ENCODE assay signal across 19 cellular contexts in genomic region chr1:59081795-59082194, GRCh38.
DNase-seq lines count a peak whose midpoint lies in the region; ATAC-seq and TF ChIP-seq lines count a peak whose summit lies in the region.
"Had no signal": no experiment of that assay in that cellular context is flagged by ENCODE, and none has a peak within 500 bp of the region (broad histone marks: within the 10 kb centered on the region; RNA-seq: fewer than 3 reads in every experiment).

No MANE protein-coding gene starts in this region.

- in situ Hi-C loops in IMR-90 (cut with MboI; ENCODE audit: low sequenced_read_pairs), result no loop called here

- H3K4ac ChIP-seq in IMR-90 (ENCODE audit: low read depth, low read length), result peak overlapping the region; percentile 27; the same call in 1 of the 2 replicates
- no peak overlapping the region for H3K4ac ChIP-seq in mesendoderm (ENCODE audit: low read depth, low read length)

- POLR2A ChIA-PET in IMR-90 (lab: Charles Lee; ENCODE audit: unreplicated experiment), result no interaction called here

- H2AK9ac ChIP-seq in IMR-90 (replicated peaks; ENCODE audit: low read depth, low read length, poor library complexity), result no peak overlapping the region

- H2BK5ac ChIP-seq in IMR-90 (ENCODE audit: low read depth, low read length, poor library complexity, severe bottlenecking) (no peak overlapping the region), mesendoderm (ENCODE audit: low read length) (no peak overlapping the region)

- H3K4me2 ChIP-seq in IMR-90 (ENCODE audit: low read depth, low read length) (no peak overlapping the region), mesendoderm (ENCODE audit: low read length) (no peak overlapping the region)
- H3K4me2 ChIP-seq: BLaER1 had no signal

- peaks cover 66% of the 10 kb centered on the region for H3K4me1 Mint-ChIP-seq in endothelial cell (ENCODE audit: unreplicated experiment)

- no peak overlapping the region for H2AK5ac ChIP-seq in IMR-90 (ENCODE audit: low read depth, low read length)
- H2AK5ac ChIP-seq in mesendoderm (ENCODE audit: low read length), result no peak overlapping the region

- no TSS peak for BruUV-seq in IMR-90 (replicated peaks; lab: Mats Ljungman, UMichigan)

- H3K9ac ChIP-seq in IMR-90 (ENCODE audit: low read depth, low read length) (no peak overlapping the region), mesendoderm (ENCODE audit: low read length) (no peak overlapping the region)
- H3K9ac ChIP-seq: BLaER1 had no signal

- H2BK120ac ChIP-seq in IMR-90 (ENCODE audit: low read depth, low read length), result peak overlapping the region; percentile 18; the same call in 1 of the 2 replicates
- H2BK120ac ChIP-seq in mesendoderm (ENCODE audit: low read depth, low read length), result peak overlapping the region; percentile 65

- H2AFZ ChIP-seq in IMR-90 (replicated peaks; ENCODE audit: low read length, poor library complexity), result peak overlapping the region; percentile 77

- peak overlapping the region; percentile 55 for H3K27ac Mint-ChIP-seq in endothelial cell (ENCODE audit: unreplicated experiment)
- H3K27ac Mint-ChIP-seq: CD8-positive, alpha-beta memory T cell had no signal

- H3K56ac ChIP-seq in IMR-90 (ENCODE audit: extremely low read depth, insufficient read depth, low read length) (no peak overlapping the region), mesendoderm (ENCODE audit: low read length) (no peak overlapping the region)

- H3K4me3 Mint-ChIP-seq in endothelial cell (ENCODE audit: unreplicated experiment), result no peak overlapping the region
- H3K4me3 Mint-ChIP-seq: CD8-positive, alpha-beta memory T cell; H9 had no signal

- H4K8ac ChIP-seq in IMR-90 (ENCODE audit: low read depth in 2 of 2, low read length in 2 of 2), result no peak overlapping the region
- no peak overlapping the region for H4K8ac ChIP-seq in mesendoderm (ENCODE audit: low read depth, low read length)

- H3K9me3 Mint-ChIP-seq in endothelial cell (ENCODE audit: unreplicated experiment), result no peaks in the 10 kb centered on the region
- H3K9me3 Mint-ChIP-seq: CD8-positive, alpha-beta memory T cell; H9 had no signal

- no peaks in the 10 kb centered on the region for H3K27me3 ChIP-seq in IMR-90 (ENCODE audit: control insufficient read depth, insufficient read depth, low read length)
- no peaks in the 10 kb centered on the region for H3K27me3 ChIP-seq in mesendoderm (ENCODE audit: insufficient read depth, low read length, poor library complexity)
- no peaks in the 10 kb centered on the region for H3K27me3 ChIP-seq in ascending aorta
- H3K27me3 ChIP-seq: BLaER1, MG63 had no signal

- H4K91ac ChIP-seq in IMR-90 (ENCODE audit: insufficient read depth, low read depth, low read length), result no peak overlapping the region

- TF ChIP-seq RAD21 in IMR-90 (IDR thresholded peaks at IDR 0.05; ENCODE audit: low read length), result no peak

- dilution Hi-C loops in IMR-90 (cut with HindIII; ENCODE audit: low sequenced_read_pairs, unreplicated experiment), result no loop called here

- no peaks in the 10 kb centered on the region for H3K9me3 ChIP-seq in IMR-90 (ENCODE audit: control insufficient read depth, insufficient read depth, low read length)
- H3K9me3 ChIP-seq in ascending aorta, result no peaks in the 10 kb centered on the region
- H3K9me3 ChIP-seq: BLaER1, MG63 had no signal

- no peak overlapping the region for H3K4me3 ChIP-seq in IMR-90 (ENCODE audit: insufficient read depth, low read depth, low read length)
- no peak overlapping the region for H3K4me3 ChIP-seq in mesendoderm (ENCODE audit: low read length)
- no peak overlapping the region for H3K4me3 ChIP-seq in ascending aorta
- H3K4me3 ChIP-seq: BLaER1, MG63 had no signal

- H3K27ac ChIP-seq in IMR-90 (ENCODE audit: insufficient read depth, low read length), result no peak overlapping the region
- no peak overlapping the region for H3K27ac ChIP-seq in mesendoderm (ENCODE audit: low read depth, low read length)
- no peak overlapping the region for H3K27ac ChIP-seq in ascending aorta
- H3K27ac ChIP-seq: BLaER1 had no signal

- H3K79me1 ChIP-seq in IMR-90 (ENCODE audit: low read depth in 1 of 2, low read length in 2 of 2), result no peaks in the 10 kb centered on the region
- no peaks in the 10 kb centered on the region for H3K79me1 ChIP-seq in mesendoderm (ENCODE audit: low read length)

- no peaks in the 10 kb centered on the region for H4K20me1 ChIP-seq in IMR-90 (ENCODE audit: insufficient read depth, low read length)
- H4K20me1 ChIP-seq: BLaER1 had no signal

- no peak overlapping the region for H4K5ac ChIP-seq in IMR-90 (ENCODE audit: low read depth, low read length)
- no peak overlapping the region for H4K5ac ChIP-seq in mesendoderm (ENCODE audit: low read length)

- H2BK20ac ChIP-seq in IMR-90 (ENCODE audit: low read depth, low read length), result no peak overlapping the region

- H2BK15ac ChIP-seq in IMR-90 (ENCODE audit: low read depth, low read length) (no peak overlapping the region), mesendoderm (replicated peaks; ENCODE audit: low read depth) (no peak overlapping the region)

- no peaks in the 10 kb centered on the region for H3K79me2 ChIP-seq in mesendoderm (ENCODE audit: control insufficient read depth, insufficient read depth, low read length)

- no peak for ATAC-seq in IMR-90 (ENCODE audit: low read depth)
- no peak for ATAC-seq in HG03521 (IDR thresholded peaks at IDR 0.05; ENCODE audit: unreplicated experiment)
- ATAC-seq in GM21447 (IDR thresholded peaks at IDR 0.05; ENCODE audit: unreplicated experiment), result no peak
- ATAC-seq: Panc1 had no signal

- H3K36me3 Mint-ChIP-seq in endothelial cell (ENCODE audit: low read depth, unreplicated experiment), result no peaks in the 10 kb centered on the region
- H3K36me3 Mint-ChIP-seq: CD8-positive, alpha-beta memory T cell had no signal

- H3K18ac ChIP-seq in IMR-90 (ENCODE audit: low read depth, low read length), result no peak overlapping the region
- H3K18ac ChIP-seq in mesendoderm (ENCODE audit: low read length), result peak overlapping the region; percentile 12

- no peak for TF ChIP-seq POLR2A in IMR-90 (IDR thresholded peaks at IDR 0.05; ENCODE audit: low read depth, low read length)

- H3K9me1 ChIP-seq in IMR-90 (ENCODE audit: insufficient read depth, low read length), result peaks cover 5% of the 10 kb centered on the region

- intact Hi-C loops in IMR-90 (cut with micrococcal nuclease), result no loop called here
- intact Hi-C loops in ascending aorta (cut with DNase I), result no loop called here

- peak; percentile 65 for DNase-seq in EL
- DNase-seq in IMR-90, result no peak
- DNase-seq in endothelial cell (ENCODE audit: low spot score), result no peak
- DNase-seq in mesendoderm, result no peak
- DNase-seq in HuH-7 (ENCODE audit: low spot score), result no peak
- DNase-seq in ascending aorta (ENCODE audit: low spot score in 2 of 2), result no peak
- DNase-seq: CD8-positive, alpha-beta memory T cell; H9; KBM-7; MG63; NCI-H1092 treated with DMSO at 0.1 percent for 48 hours; NCI-H1694 treated with DMSO at 0.1 percent for 48 hours; NCI-H446 treated with DMSO at 0.1 percent for 48 hours; NCI-H82; SHP77 treated with DMSO at 0.1 percent for 48 hours had no signal

- no peak overlapping the region for H3K23ac ChIP-seq in IMR-90 (ENCODE audit: low read depth, low read length)
- H3K23ac ChIP-seq in mesendoderm (ENCODE audit: low read length), result no peak overlapping the region

- CTCF ChIA-PET in IMR-90 (lab: Yijun Ruan, JAX), result no interaction called here

- no peak overlapping the region; the same call in 1 of the 2 replicates for H3K14ac ChIP-seq in IMR-90 (replicated peaks; ENCODE audit: low read depth, low read length)

- no peaks in the 10 kb centered on the region for H3K36me3 ChIP-seq in IMR-90 (ENCODE audit: control insufficient read depth, insufficient read depth, low read length)
- no peaks in the 10 kb centered on the region for H3K36me3 ChIP-seq in mesendoderm (ENCODE audit: control insufficient read depth, insufficient read depth, low read length)
- H3K36me3 ChIP-seq in ascending aorta, result no peaks in the 10 kb centered on the region
- H3K36me3 ChIP-seq: BLaER1, MG63 had no signal

- no CpG with 5 or more reads among the region's 5 CpGs for WGBS in IMR-90 (ENCODE audit: extremely low coverage in 2 of 2, insufficient read length in 1 of 2), 2 experiments
- WGBS in mesendoderm (ENCODE audit: extremely low coverage, insufficient coverage, low lambda C conversion rate), result no CpG with 5 or more reads among the region's 5 CpGs

- peaks cover 8% of the 10 kb centered on the region for H3K4me1 ChIP-seq in IMR-90 (ENCODE audit: control insufficient read depth, insufficient read depth, low read length)
- H3K4me1 ChIP-seq in mesendoderm (ENCODE audit: control insufficient read depth, low read depth, low read length), result peaks cover 26% of the 10 kb centered on the region
- H3K4me1 ChIP-seq in ascending aorta, result peaks cover 0 to 4% of the 10 kb centered on the region in 2 donors

- H3K27me3 Mint-ChIP-seq in endothelial cell (ENCODE audit: unreplicated experiment), result no peaks in the 10 kb centered on the region

- no peak for TF ChIP-seq CTCF in IMR-90 (conservative IDR thresholded peaks at IDR 0.05; ENCODE audit: low read depth, low read length)
- no peak for TF ChIP-seq CTCF in endothelial cell (IDR thresholded peaks at IDR 0.05; ENCODE audit: unreplicated experiment)
- no peak for TF ChIP-seq CTCF in ascending aorta (IDR thresholded peaks at IDR 0.05)

TF ChIP-seq in IMR-90, 13 proteins besides CTCF, POLR2A, EP300 and RAD21:
- TF ChIP-seq CEBPB (IDR thresholded peaks at IDR 0.05; ENCODE audit: low read depth, low read length), result no peak
- no peak for TF ChIP-seq USF2 (IDR thresholded peaks at IDR 0.05; ENCODE audit: low read depth, low read length)
- no peak for TF ChIP-seq BHLHE40 (IDR thresholded peaks at IDR 0.05; ENCODE audit: low read depth, low read length)
- TF ChIP-seq CHD1 (IDR thresholded peaks at IDR 0.05; ENCODE audit: low read depth, low read length), result no peak
- TF ChIP-seq NFE2L2 (IDR thresholded peaks at IDR 0.05; ENCODE audit: low read depth, low read length), result no peak
- TF ChIP-seq RCOR1 (IDR thresholded peaks at IDR 0.05; ENCODE audit: insufficient replicate concordance, low read length), result no peak
